In genomic region chr2:64543006-64543697, GRCh38 we compare ENCODE assay signal across 1 cellular context.
TF ChIP-seq lines count a peak whose summit lies in the region.

No MANE protein-coding gene starts in this region.

TF ChIP-seq in SK-N-SH, 30 proteins besides CTCF, POLR2A, EP300 and RAD21 (continued from another document):
- no peak for TF ChIP-seq ELF1 (IDR thresholded peaks at IDR 0.05)
- no peak for TF ChIP-seq SMC3 (IDR thresholded peaks at IDR 0.05; ENCODE audit: low read depth, low read length)
- TF ChIP-seq, protein P1, sequence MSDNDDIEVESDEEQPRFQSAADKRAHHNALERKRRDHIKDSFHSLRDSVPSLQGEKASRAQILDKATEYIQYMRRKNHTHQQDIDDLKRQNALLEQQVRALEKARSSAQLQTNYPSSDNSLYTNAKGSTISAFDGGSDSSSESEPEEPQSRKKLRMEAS (IDR thresholded peaks at IDR 0.05; ENCODE audit: low read depth), result no peak
- no peak for TF ChIP-seq NFIC (IDR thresholded peaks at IDR 0.05; ENCODE audit: borderline replicate concordance)
- TF ChIP-seq FOSL2 (IDR thresholded peaks at IDR 0.05; ENCODE audit: borderline replicate concordance, low read depth), result no peak
- TF ChIP-seq, protein P2, sequence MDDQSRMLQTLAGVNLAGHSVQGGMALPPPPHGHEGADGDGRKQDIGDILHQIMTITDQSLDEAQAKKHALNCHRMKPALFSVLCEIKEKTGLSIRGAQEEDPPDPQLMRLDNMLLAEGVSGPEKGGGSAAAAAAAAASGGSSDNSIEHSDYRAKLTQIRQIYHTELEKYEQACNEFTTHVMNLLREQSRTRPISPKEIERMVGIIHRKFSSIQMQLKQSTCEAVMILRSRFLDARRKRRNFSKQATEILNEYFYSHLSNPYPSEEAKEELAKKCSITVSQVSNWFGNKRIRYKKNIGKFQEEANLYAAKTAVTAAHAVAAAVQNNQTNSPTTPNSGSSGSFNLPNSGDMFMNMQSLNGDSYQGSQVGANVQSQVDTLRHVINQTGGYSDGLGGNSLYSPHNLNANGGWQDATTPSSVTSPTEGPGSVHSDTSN (IDR thresholded peaks at IDR 0.05), result no peak
- TF ChIP-seq EZH2phosphoT487 (IDR thresholded peaks at IDR 0.05; ENCODE audit: borderline replicate concordance, low read depth), result no peak
- no peak for TF ChIP-seq USF2 (IDR thresholded peaks at IDR 0.05; ENCODE audit: borderline replicate concordance, low read depth, low read length)
- TF ChIP-seq, protein P3, sequence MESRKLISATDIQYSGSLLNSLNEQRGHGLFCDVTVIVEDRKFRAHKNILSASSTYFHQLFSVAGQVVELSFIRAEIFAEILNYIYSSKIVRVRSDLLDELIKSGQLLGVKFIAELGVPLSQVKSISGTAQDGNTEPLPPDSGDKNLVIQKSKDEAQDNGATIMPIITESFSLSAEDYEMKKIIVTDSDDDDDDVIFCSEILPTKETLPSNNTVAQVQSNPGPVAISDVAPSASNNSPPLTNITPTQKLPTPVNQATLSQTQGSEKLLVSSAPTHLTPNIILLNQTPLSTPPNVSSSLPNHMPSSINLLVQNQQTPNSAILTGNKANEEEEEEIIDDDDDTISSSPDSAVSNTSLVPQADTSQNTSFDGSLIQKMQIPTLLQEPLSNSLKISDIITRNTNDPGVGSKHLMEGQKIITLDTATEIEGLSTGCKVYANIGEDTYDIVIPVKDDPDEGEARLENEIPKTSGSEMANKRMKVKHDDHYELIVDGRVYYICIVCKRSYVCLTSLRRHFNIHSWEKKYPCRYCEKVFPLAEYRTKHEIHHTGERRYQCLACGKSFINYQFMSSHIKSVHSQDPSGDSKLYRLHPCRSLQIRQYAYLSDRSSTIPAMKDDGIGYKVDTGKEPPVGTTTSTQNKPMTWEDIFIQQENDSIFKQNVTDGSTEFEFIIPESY (IDR thresholded peaks at IDR 0.05; ENCODE audit: borderline replicate concordance, low read depth), result no peak
- no peak for TF ChIP-seq MXI1 (IDR thresholded peaks at IDR 0.05; ENCODE audit: low read depth, low read length)
- TF ChIP-seq FOXJ3 (CRISPR knock-in tag; IDR thresholded peaks at IDR 0.05), result no peak
- TF ChIP-seq IRF3 (IDR thresholded peaks at IDR 0.05; ENCODE audit: low read depth, low read length), result no peak
- no peak for TF ChIP-seq GATA2 (CRISPR knock-in tag; IDR thresholded peaks at IDR 0.05)
- no peak for TF ChIP-seq RXRA (IDR thresholded peaks at IDR 0.05; ENCODE audit: borderline replicate concordance, low read depth)
- TF ChIP-seq JUND (IDR thresholded peaks at IDR 0.05), result no peak
- no peak for TF ChIP-seq GABPA (IDR thresholded peaks at IDR 0.05; ENCODE audit: low read depth)
- no peak for TF ChIP-seq FOXM1 (IDR thresholded peaks at IDR 0.05; ENCODE audit: low read depth)
- TF ChIP-seq, protein P4, sequence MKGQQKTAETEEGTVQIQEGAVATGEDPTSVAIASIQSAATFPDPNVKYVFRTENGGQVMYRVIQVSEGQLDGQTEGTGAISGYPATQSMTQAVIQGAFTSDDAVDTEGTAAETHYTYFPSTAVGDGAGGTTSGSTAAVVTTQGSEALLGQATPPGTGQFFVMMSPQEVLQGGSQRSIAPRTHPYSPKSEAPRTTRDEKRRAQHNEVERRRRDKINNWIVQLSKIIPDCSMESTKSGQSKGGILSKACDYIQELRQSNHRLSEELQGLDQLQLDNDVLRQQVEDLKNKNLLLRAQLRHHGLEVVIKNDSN (IDR thresholded peaks at IDR 0.05; ENCODE audit: borderline replicate concordance, low read depth), result no peak
